Comparison of ENCODE assay signal across 8 cellular contexts in the genomic region with DNA sequence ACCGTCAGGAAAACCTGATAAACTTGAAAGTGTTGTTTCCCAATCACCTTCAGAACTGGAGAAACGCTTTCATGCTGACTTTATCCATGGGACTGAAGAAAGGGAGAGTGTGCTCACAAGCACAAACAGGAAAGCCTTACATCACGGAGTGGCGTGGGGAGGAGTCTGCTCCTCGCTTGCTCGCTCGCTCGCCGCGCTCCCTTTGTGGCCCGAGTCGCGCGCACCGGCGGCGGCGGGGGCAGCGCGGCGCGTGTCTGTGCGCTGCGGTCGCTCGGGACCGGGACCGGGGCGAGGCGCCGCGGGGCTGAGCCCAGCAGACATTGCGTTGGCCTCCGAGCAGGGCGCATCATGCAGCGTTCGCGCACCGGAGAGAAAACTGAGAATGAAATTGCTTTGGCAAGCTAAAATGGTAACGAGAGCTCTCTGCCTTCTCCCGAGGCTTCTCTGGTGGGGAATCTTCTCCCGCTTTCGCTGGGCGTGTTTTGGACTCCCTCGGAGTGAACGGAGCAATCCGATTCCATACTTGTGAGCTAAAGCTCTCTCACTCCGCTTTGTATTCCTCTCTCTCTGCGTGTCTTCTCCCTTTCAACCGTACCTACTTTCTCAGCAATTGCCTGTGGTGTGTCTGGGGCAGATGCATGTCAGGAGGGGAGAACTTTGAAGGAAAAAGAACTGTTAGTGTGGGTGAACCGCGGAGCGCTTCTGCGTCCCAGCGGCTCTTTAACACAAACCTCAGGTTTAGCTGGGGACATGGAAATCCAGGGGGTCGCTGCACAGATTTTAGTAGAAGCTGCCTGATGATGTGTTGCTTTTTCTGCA. TPM values are rescaled to one million over a fixed set of nuclear protein-coding genes. Genes with fewer than 3 reads are reported as not detected.
A peak's percentile ranks its signal among the peaks of the same experiment; 100 is the strongest.
DNase-seq lines count a peak whose midpoint lies in the region; ATAC-seq, FAIRE-seq and TF ChIP-seq lines count a peak whose summit lies in the region.

A gene (plus strand): TSS at position 205 of the 819 bp plus-strand sequence. CDS start 178 bp downstream, at position 383.

- H3K4me2 ChIP-seq in HepG2 (ENCODE audit: low read depth, low read length), result peak within 1 kb of the TSS; percentile 88

- H2AFZ ChIP-seq in HepG2 (ENCODE audit: low read length), result peak within 1 kb of the TSS; percentile 95

- no peaks in the 10 kb centered on the region for H4K20me1 ChIP-seq in HepG2 (ENCODE audit: insufficient read depth, low read length)

- TF ChIP-seq EP300 in HepG2 (IDR thresholded peaks at IDR 0.05; ENCODE audit: low read depth in 2 of 2, low read length in 2 of 2) (no peak), HepG2 (CRISPR knock-in tag; IDR thresholded peaks at IDR 0.05; ENCODE audit: borderline replicate concordance) (no peak)

- ATAC-seq in GM21529 (IDR thresholded peaks at IDR 0.05; ENCODE audit: unreplicated experiment) (peak; percentile 54), HepG2 (peak; percentile 91)

- DNase-seq in ELF-1 (ENCODE audit: low read depth, low spot score) (peak; percentile 71), LHCN-M2 (ENCODE audit: low read depth) (peak; percentile 70), dermis microvascular lymphatic vessel endothelial cell (ENCODE audit: low read depth in 2 of 2) (peak; percentile 60 to 89), HepG2 (ENCODE audit: low spot score) (peak; percentile 61), NCI-H187 (lab: John Stamatoyannopoulos, UW) (no peak)
- peak; percentile 5 to 9 for DNase-seq in stimulated activated CD4-positive, alpha-beta T cell treated with anti-CD3 and anti-CD28 coated beads, Interleukin-2, amount 100 ng/mL, for 48 hours

- peak; percentile 52 for FAIRE-seq in HepG2 (lab: Jason Lieb, UNC)

- 4% methylated on average over 29 of the region's 56 CpGs for WGBS in HepG2 (ENCODE audit: low lambda C conversion rate)

- POLR2A ChIA-PET in HepG2 (lab: Yijun Ruan, JAX), result interaction anchor here (1.0 to 1.5 kb wide), 3 partner anchors 24 to 111 kb away, joined by 3 to 5 read pairs (median 4); no protein-coding TSS in a partner anchor

- TF ChIP-seq CTCF in WI38 (IDR thresholded peaks at IDR 0.05; ENCODE audit: low read depth, low read length) (no peak), HepG2 (CRISPR knock-in tag; IDR thresholded peaks at IDR 0.05) (no peak)

- H3K9ac ChIP-seq in HepG2 (ENCODE audit: insufficient read depth, low read depth, low read length), result peak within 1 kb of the TSS; percentile 68

- no peaks in the 10 kb centered on the region for H3K36me3 ChIP-seq in HepG2 (replicated peaks in 1 of 2; ENCODE audit: control insufficient read depth in 1 of 2, insufficient read depth in 2 of 2, low read length in 2 of 2)

- CTCF ChIA-PET in HepG2 (lab: Yijun Ruan, JAX; ENCODE audit: low intra/inter-chr PET ratio, low total read pairs), result no interaction called here

- BruUV-seq in HepG2 (replicated peaks; lab: Mats Ljungman, UMichigan), result TSS peak; percentile 77

- no peaks in the 10 kb centered on the region for H3K9me3 ChIP-seq in HepG2 (ENCODE audit: low read length)

- no peak within 1 kb of the TSS for H3K27ac ChIP-seq in HepG2 (ENCODE audit: extremely low read length, insufficient read depth, low read length)

- H3K4me3 ChIP-seq in WI38 (ENCODE audit: low read depth, low read length) (peak within 1 kb of the TSS; percentile 72), HepG2 (replicated peaks in 1 of 3; ENCODE audit: insufficient read depth in 1 of 3, low read depth in 2 of 3, low read length in 3 of 3) (peak within 1 kb of the TSS; percentile 71 to 83 (median 72))

- H3K79me2 ChIP-seq in HepG2 (ENCODE audit: insufficient read depth, low read length), result no peaks in the 10 kb centered on the region

- peak in 1 of 2 experiments; percentile 60; a peak in 2 of 4 replicates for TF ChIP-seq POLR2A in HepG2 (IDR thresholded peaks at IDR 0.05; ENCODE audit: insufficient read depth in 1 of 2, low read depth in 2 of 2, low read length in 2 of 2)

- H3K4me1 ChIP-seq in HepG2 (ENCODE audit: insufficient read depth, low read length), result peaks cover 30% of the 10 kb centered on the region

- TF ChIP-seq RAD21 in HepG2 (CRISPR knock-in tag; IDR thresholded peaks at IDR 0.05), result 0 out of 2 replicates have a peak, but pooled peaks have one; percentile 24

- in situ Hi-C loops in HepG2 (cut with HindIII; ENCODE audit: extremely low pct_ligation_motif_present, low pct_unique_long_range_greater_than_20kb), result no loop called here

- intact Hi-C loops in HepG2 (cut with micrococcal nuclease; ENCODE audit: unreplicated experiment), result loop anchor here (5.0 kb wide), 3 partner anchors 37 to 168 kb away; a partner anchor contains a TSS

- H3K27me3 ChIP-seq in HepG2 (ENCODE audit: control insufficient read depth in 1 of 2, insufficient read depth in 2 of 2, low read length in 2 of 2), result no peaks in the 10 kb centered on the region; a peak in 1 of 5 replicates

TF ChIP-seq in HepG2, 621 proteins besides CTCF, POLR2A, EP300 and RAD21 (continues in another document):
- TF ChIP-seq THAP11 (CRISPR knock-in tag; IDR thresholded peaks at IDR 0.05), result no peak
- TF ChIP-seq U2AF1 (optimal IDR thresholded peaks at IDR 0.05; ENCODE audit: low read depth, low read length), result no peak
- TF ChIP-seq, protein P1, sequence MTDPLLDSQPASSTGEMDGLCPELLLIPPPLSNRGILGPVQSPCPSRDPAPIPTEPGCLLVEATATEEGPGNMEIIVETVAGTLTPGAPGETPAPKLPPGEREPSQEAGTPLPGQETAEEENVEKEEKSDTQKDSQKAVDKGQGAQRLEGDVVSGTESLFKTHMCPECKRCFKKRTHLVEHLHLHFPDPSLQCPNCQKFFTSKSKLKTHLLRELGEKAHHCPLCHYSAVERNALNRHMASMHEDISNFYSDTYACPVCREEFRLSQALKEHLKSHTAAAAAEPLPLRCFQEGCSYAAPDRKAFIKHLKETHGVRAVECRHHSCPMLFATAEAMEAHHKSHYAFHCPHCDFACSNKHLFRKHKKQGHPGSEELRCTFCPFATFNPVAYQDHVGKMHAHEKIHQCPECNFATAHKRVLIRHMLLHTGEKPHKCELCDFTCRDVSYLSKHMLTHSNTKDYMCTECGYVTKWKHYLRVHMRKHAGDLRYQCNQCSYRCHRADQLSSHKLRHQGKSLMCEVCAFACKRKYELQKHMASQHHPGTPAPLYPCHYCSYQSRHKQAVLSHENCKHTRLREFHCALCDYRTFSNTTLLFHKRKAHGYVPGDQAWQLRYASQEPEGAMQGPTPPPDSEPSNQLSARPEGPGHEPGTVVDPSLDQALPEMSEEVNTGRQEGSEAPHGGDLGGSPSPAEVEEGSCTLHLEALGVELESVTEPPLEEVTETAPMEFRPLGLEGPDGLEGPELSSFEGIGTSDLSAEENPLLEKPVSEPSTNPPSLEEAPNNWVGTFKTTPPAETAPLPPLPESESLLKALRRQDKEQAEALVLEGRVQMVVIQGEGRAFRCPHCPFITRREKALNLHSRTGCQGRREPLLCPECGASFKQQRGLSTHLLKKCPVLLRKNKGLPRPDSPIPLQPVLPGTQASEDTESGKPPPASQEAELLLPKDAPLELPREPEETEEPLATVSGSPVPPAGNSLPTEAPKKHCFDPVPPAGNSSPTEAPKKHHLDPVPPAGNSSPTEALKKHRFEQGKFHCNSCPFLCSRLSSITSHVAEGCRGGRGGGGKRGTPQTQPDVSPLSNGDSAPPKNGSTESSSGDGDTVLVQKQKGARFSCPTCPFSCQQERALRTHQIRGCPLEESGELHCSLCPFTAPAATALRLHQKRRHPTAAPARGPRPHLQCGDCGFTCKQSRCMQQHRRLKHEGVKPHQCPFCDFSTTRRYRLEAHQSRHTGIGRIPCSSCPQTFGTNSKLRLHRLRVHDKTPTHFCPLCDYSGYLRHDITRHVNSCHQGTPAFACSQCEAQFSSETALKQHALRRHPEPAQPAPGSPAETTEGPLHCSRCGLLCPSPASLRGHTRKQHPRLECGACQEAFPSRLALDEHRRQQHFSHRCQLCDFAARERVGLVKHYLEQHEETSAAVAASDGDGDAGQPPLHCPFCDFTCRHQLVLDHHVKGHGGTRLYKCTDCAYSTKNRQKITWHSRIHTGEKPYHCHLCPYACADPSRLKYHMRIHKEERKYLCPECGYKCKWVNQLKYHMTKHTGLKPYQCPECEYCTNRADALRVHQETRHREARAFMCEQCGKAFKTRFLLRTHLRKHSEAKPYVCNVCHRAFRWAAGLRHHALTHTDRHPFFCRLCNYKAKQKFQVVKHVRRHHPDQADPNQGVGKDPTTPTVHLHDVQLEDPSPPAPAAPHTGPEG (CRISPR knock-in tag; IDR thresholded peaks at IDR 0.05), result no peak

RNA-seq across cellular contexts. Expression of the gene that starts here (rescaled TPM):
- total RNA-seq in LHCN-M2 (2014; rRNA removed), result 15.7 and 17.0 TPM in 2 replicates
- 5.5 TPM for polyA plus RNA-seq in LHCN-M2 (2012)
- total RNA-seq in dermis microvascular lymphatic vessel endothelial cell, result 20.7 and 28.3 TPM in 2 replicates
- total RNA-seq in HepG2 (2016; rRNA removed; fragmentation: Illumina TruSeq; extraction: Trizol), result 4.7 and 5.7 TPM in 2 replicates
- total RNA-seq in HepG2 (2016; cell fraction: cytosol; rRNA removed; fragmentation: Illumina TruSeq; extraction: Trizol; ENCODE audit: low read depth), result 0.81 and 1.1 TPM in 2 replicates
- 4.3 and 5.7 TPM in 2 replicates for total RNA-seq in HepG2 (2016; cell fraction: insoluble cytoplasmic fraction; rRNA removed; fragmentation: Illumina TruSeq; extraction: Trizol)
- 2.6 and 2.8 TPM in 2 replicates for total RNA-seq in HepG2 (2016; cell fraction: membrane; rRNA removed; fragmentation: Illumina TruSeq; extraction: Trizol)
- total RNA-seq in HepG2 (2016; cell fraction: nucleus; rRNA removed; fragmentation: Illumina TruSeq; extraction: Trizol), result 5.2 and 5.9 TPM in 2 replicates
- polyA plus RNA-seq in HepG2 (2011; rRNA removed), result 3.4 and 3.5 TPM in 2 replicates
- 2.4 and 3.1 TPM in 2 replicates for polyA plus RNA-seq in HepG2 (2011; cell fraction: cytosol; rRNA removed)
- polyA plus RNA-seq in HepG2 (2011; cell fraction: nucleus; rRNA removed), result 2.7 and 2.8 TPM in 2 replicates
- 1.8 and 1.9 TPM in 2 replicates for polyA plus RNA-seq in HepG2 (2012)
- 0.16 and 0.20 TPM in 2 replicates for polyA plus RNA-seq in HepG2 (2016; cell fraction: cytosol; fragmentation: Illumina TruSeq; extraction: Trizol; ENCODE audit: low read depth)
- polyA plus RNA-seq in HepG2 (2016; cell fraction: insoluble cytoplasmic fraction; fragmentation: Illumina TruSeq; extraction: Trizol; ENCODE audit: low read depth), result 5.0 and 5.2 TPM in 2 replicates
- 1.2 and 1.3 TPM in 2 replicates for polyA plus RNA-seq in HepG2 (2016; cell fraction: membrane; fragmentation: Illumina TruSeq; extraction: Trizol; ENCODE audit: low read depth)
- polyA plus RNA-seq in HepG2 (2016; cell fraction: nucleus; fragmentation: Illumina TruSeq; extraction: Trizol; ENCODE audit: insufficient read depth, low read depth), result 5.2 and 5.4 TPM in 2 replicates
- polyA minus RNA-seq in HepG2 (2011; rRNA and poly(A)+ RNA removed; ENCODE audit: low replicate concordance), result 1.8 and 3.3 TPM in 2 replicates
- 2.6 and 3.0 TPM in 2 replicates for polyA minus RNA-seq in HepG2 (2011; cell fraction: cytosol; rRNA and poly(A)+ RNA removed)
- 6.7 and 7.7 TPM in 2 replicates for polyA minus RNA-seq in HepG2 (2011; cell fraction: nucleus; rRNA and poly(A)+ RNA removed)

Comparison
In these comparisons a context has a peak if more than half of its experiments do, and no peak if none do; other contexts are left out.
1. DNase-seq: peak in ELF-1 (single experiment), LHCN-M2 (single experiment), dermis microvascular lymphatic vessel endothelial cell (2 of 2), HepG2 (single experiment) and stimulated activated CD4-positive, alpha-beta T cell treated with anti-CD3 and anti-CD28 coated beads, Interleukin-2, amount 100 ng/mL, for 48 hours (2 of 2); none in NCI-H187 (0 of 2).